Comparison of ENCODE assay signal across 16 cellular contexts in the genomic region with DNA sequence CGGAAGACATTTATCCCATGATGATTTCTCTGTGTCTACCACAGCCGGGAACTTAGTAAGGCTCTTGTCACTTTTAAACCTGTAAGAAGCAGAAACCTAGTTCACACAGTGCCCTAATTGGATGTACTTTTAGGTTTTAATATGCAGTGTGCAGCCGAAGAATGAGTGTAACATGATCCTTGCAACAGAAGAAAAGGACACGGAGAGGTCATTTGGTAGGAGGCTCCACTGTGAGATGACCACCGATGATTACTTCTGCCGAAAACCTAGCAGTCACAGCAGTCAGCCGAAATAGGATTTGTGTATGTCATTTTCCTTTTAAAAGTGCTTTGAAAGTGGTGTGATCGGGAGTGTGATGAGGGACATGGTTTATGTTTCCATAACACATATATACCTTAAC. TPM values are rescaled to one million over a fixed set of nuclear protein-coding genes. Genes with fewer than 3 reads are reported as not detected.
DNase-seq lines count a peak whose midpoint lies in the region; ATAC-seq and TF ChIP-seq lines count a peak whose summit lies in the region.
"Had no signal": no experiment of that assay in that cellular context is flagged by ENCODE, and none has a peak within 500 bp of the region (broad histone marks: within the 10 kb centered on the region; RNA-seq: fewer than 3 reads in every experiment).

No MANE protein-coding gene starts in this region.

- H3K4me3 ChIP-seq in cardiac muscle cell = no peak overlapping the region
- H3K4me3 ChIP-seq in lower lobe of right lung = peak overlapping the region; percentile 15
- H3K4me3 ChIP-seq in parathyroid adenoma (ENCODE audit: low read depth, low read length) = no peak overlapping the region
- H3K4me3 ChIP-seq: GM12878, GM23338 had no signal

- intact Hi-C loops in left cardiac atrium (cut with DNase I) (no loop called here), lower lobe of right lung (cut with DNase I) (no loop called here)

- peak overlapping the region; percentile 14 for H3K4me2 ChIP-seq in parathyroid adenoma (ENCODE audit: low read length)
- H3K4me2 ChIP-seq: GM23338 had no signal

- H3K9ac ChIP-seq in parathyroid adenoma = no peak overlapping the region

- DNase-seq in cardiac muscle cell (ENCODE audit: low read depth in 1 of 2, low spot score in 1 of 2) = peak in 1 of 2 donors; percentile 44
- no peak for DNase-seq in left cardiac atrium
- no peak for DNase-seq in lower lobe of right lung
- DNase-seq in CD1c-positive myeloid dendritic cell (ENCODE audit: extremely low spot score) = no peak
- DNase-seq: ACHN; C1 segment of cervical spinal cord; CD4-positive, alpha-beta memory T cell; DMS79; H7 had no signal

- TF ChIP-seq CTCF in cardiac muscle cell (IDR thresholded peaks at IDR 0.05; ENCODE audit: low read depth, low read length) (no peak), lower lobe of right lung (IDR thresholded peaks at IDR 0.05) (no peak), parathyroid adenoma (IDR thresholded peaks at IDR 0.05) (no peak)

- no peak for ATAC-seq in left cardiac atrium
- no peak for ATAC-seq in lower lobe of right lung
- no peak for ATAC-seq in HG02870 (IDR thresholded peaks at IDR 0.05; ENCODE audit: unreplicated experiment)
- ATAC-seq in GM21786 (IDR thresholded peaks at IDR 0.05; ENCODE audit: unreplicated experiment) = no peak
- ATAC-seq: GM12878, GM23338 had no signal

- no peaks in the 10 kb centered on the region for H3K27me3 ChIP-seq in cardiac muscle cell
- H3K27me3 ChIP-seq in lower lobe of right lung (ENCODE audit: low read depth) = peaks cover 11% of the 10 kb centered on the region
- no peaks in the 10 kb centered on the region for H3K27me3 ChIP-seq in parathyroid adenoma (ENCODE audit: control insufficient read depth, insufficient read depth, low read length)

- peak overlapping the region; percentile 80 for H3K27ac ChIP-seq in cardiac muscle cell
- no peak overlapping the region for H3K27ac ChIP-seq in lower lobe of right lung
- H3K27ac ChIP-seq in parathyroid adenoma = no peak overlapping the region
- H3K27ac ChIP-seq: HL-60 had no signal

- H3K9me3 ChIP-seq in cardiac muscle cell (ENCODE audit: low read depth) = no peaks in the 10 kb centered on the region
- no peaks in the 10 kb centered on the region for H3K9me3 ChIP-seq in lower lobe of right lung
- no peaks in the 10 kb centered on the region for H3K9me3 ChIP-seq in parathyroid adenoma (ENCODE audit: control insufficient read depth, low read length)

- H3K36me3 ChIP-seq in cardiac muscle cell (no peaks in the 10 kb centered on the region), lower lobe of right lung (no peaks in the 10 kb centered on the region), parathyroid adenoma (ENCODE audit: control insufficient read depth, insufficient read depth, low read length) (no peaks in the 10 kb centered on the region)

- H3K4me1 ChIP-seq in cardiac muscle cell (ENCODE audit: low read depth) = peaks cover 57% of the 10 kb centered on the region
- H3K4me1 ChIP-seq in lower lobe of right lung = no peaks in the 10 kb centered on the region
- H3K4me1 ChIP-seq in parathyroid adenoma = peaks cover 5% of the 10 kb centered on the region

- H2AFZ ChIP-seq in parathyroid adenoma = peak overlapping the region; percentile 63
- H2AFZ ChIP-seq: GM23338 had no signal

- H3K79me2 ChIP-seq in parathyroid adenoma = no peaks in the 10 kb centered on the region

RNA-seq across cellular contexts. Expression of gene CACNA1D, which starts 6.8 kb away (rescaled TPM):
- total RNA-seq in cardiac muscle cell (66.7 and 159 TPM in 2 replicates), left cardiac atrium (1 to 10 TPM; 2.4 to 6.9 TPM), lower lobe of right lung (33.6 TPM)
- 41.0 and 55.8 TPM in 2 replicates for polyA plus RNA-seq in cardiac muscle cell
- total RNA-seq: A172; CD4-positive, alpha-beta memory T cell had no signal
